ENCODE assay signal across 25 cellular contexts in genomic region chr12:130288201-130288600, GRCh38. TPM values are rescaled to one million over a fixed set of nuclear protein-coding genes. Genes with fewer than 3 reads are reported as not detected.
"Had no signal": no experiment of that assay in that cellular context is flagged by ENCODE, and none has a peak within 500 bp of the region (broad histone marks: within the 10 kb centered on the region; RNA-seq: fewer than 3 reads in every experiment).

No MANE protein-coding gene starts in this region.

- H2AFZ ChIP-seq: neural progenitor cell had no signal

- H3K4me2 ChIP-seq: neural progenitor cell had no signal

- H3K9me3 Mint-ChIP-seq: natural killer cell treated with Interleukin-12 subunit alpha and Interleukin-12 subunit beta and Interleukin-15 and Interleukin-18, amount 100 ng/mL, for 72 hours had no signal

- H3K27ac ChIP-seq: colonic mucosa, esophagus squamous epithelium, left ventricle myocardium inferior, lower lobe of right lung, neural progenitor cell, ovary, right atrium auricular region, sigmoid colon, tibial artery, upper lobe of left lung, uterus had no signal

- H3K27ac Mint-ChIP-seq: immature natural killer cell; natural killer cell treated with Interleukin-12 subunit alpha and Interleukin-12 subunit beta and Interleukin-15 and Interleukin-18, amount 100 ng/mL, for 72 hours; neural progenitor cell had no signal

- H3K4me1 ChIP-seq: colonic mucosa, left ventricle myocardium inferior, lower lobe of right lung, neural progenitor cell, right atrium auricular region, sigmoid colon, tibial artery, upper lobe of left lung, uterus had no signal

- H3K9ac ChIP-seq: neural progenitor cell had no signal

- H3K36me3 Mint-ChIP-seq: immature natural killer cell; natural killer cell treated with Interleukin-12 subunit alpha and Interleukin-12 subunit beta and Interleukin-15 and Interleukin-18, amount 100 ng/mL, for 72 hours had no signal

- H3K9me3 ChIP-seq: colonic mucosa, ovary, uterus had no signal

- H3K4me1 Mint-ChIP-seq: immature natural killer cell had no signal

- H3K27me3 ChIP-seq: colonic mucosa, ovary, right atrium auricular region, upper lobe of left lung had no signal

- FAIRE-seq: kidney, small intestine had no signal

- H3K4me3 ChIP-seq: colonic mucosa, esophagus squamous epithelium, left ventricle myocardium inferior, lower lobe of right lung, neural progenitor cell, ovary, right atrium auricular region, sigmoid colon, tibial artery, upper lobe of left lung, uterus had no signal

- DNase-seq: colonic mucosa; dermis blood vessel endothelial cell; esophagus squamous epithelium; foreskin fibroblast; immature natural killer cell; kidney; left cardiac atrium; left ventricle myocardium inferior; lower lobe of right lung; mesenchymal stem cell; midbrain; nucleus accumbens; ovary; sigmoid colon; small intestine; stimulated activated CD4-positive, alpha-beta T cell treated with anti-CD3 and anti-CD28 coated beads, Interleukin-2, amount 100 ng/mL, for 48 hours; stimulated activated naive CD8-positive, alpha-beta T cell treated with anti-CD3 and anti-CD28 coated beads, Interleukin-15, Interleukin-2, amounts not matched to agents 100 U/mL and 50 U/mL, for 24 hours; tibial artery; upper lobe of left lung; uterus had no signal

- H3K4me3 Mint-ChIP-seq: immature natural killer cell; natural killer cell treated with Interleukin-12 subunit alpha and Interleukin-12 subunit beta and Interleukin-15 and Interleukin-18, amount 100 ng/mL, for 72 hours; neural progenitor cell had no signal

- H3K36me3 ChIP-seq: colonic mucosa, esophagus squamous epithelium, left ventricle myocardium inferior, lower lobe of right lung, neural progenitor cell, ovary, right atrium auricular region, sigmoid colon, tibial artery, upper lobe of left lung, uterus had no signal

RNA-seq across cellular contexts. Expression of gene PIWIL1, which starts 49.5 kb away (rescaled TPM):
- total RNA-seq: colonic mucosa; dermis blood vessel endothelial cell; left cardiac atrium; left ventricle myocardium inferior; lower lobe of right lung; natural killer cell treated with Interleukin-12 subunit alpha and Interleukin-12 subunit beta and Interleukin-15 and Interleukin-18, amount 100 ng/mL, for 72 hours; posterior vena cava; right atrium auricular region; sigmoid colon; temporal lobe; upper lobe of left lung had no signal
- polyA plus RNA-seq: immature natural killer cell, sigmoid colon, small intestine had no signal
